ENCODE assay signal across 13 cellular contexts in genomic region chr16:516321-516720, GRCh38. TPM values are rescaled to one million over a fixed set of nuclear protein-coding genes. Genes with fewer than 3 reads are reported as not detected.
"Had no signal": no experiment of that assay in that cellular context is flagged by ENCODE, and none has a peak within 500 bp of the region (broad histone marks: within the 10 kb centered on the region; RNA-seq: fewer than 3 reads in every experiment).

No MANE protein-coding gene starts in this region.

RNA-seq across cellular contexts. Expression of gene PRR35, which starts 43.9 kb away (rescaled TPM):
- total RNA-seq: stomach, subcutaneous adipose tissue, suprapubic skin, temporal lobe, thyroid gland, tibial nerve, transverse colon, upper lobe of left lung, upper lobe of right lung, ureter, urinary bladder, uterus, vagina had no signal
- polyA plus RNA-seq: stomach, urinary bladder had no signal
